22 cellular contexts compared by ENCODE assay signal in the genomic region with DNA sequence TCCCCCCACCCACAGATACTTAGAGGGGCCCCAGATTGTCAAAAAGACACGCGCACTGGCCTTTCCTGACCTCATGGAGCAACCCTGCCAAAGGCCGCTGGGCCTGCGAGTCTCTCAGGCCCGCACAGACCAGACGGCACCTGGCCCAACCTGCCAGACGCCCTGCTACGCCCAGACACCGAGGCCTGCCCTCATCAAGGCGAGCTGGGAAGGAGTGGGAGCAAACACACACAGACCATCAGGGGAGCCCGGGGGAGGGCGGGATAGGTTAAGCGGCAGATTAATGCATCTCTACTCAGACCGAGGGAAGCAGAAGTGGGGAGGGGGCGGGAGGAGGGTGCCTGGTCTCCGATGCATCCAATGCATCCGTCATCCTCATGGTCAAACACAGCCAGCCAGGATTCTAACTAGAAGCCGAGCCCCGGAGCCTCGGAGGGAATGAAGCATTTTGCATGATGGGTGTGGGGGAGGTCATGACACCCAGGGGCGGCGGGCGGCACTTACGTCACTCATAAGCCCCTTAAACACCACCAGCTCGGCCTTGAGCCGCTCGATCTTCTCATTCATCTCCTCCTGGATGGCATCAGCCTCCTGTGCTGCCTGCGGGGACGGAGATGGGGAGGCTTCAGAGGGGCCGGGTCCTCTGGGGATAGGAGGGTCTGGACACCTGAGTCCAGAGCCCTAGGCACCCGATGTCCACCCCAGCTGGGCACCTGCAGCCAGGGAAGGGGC. TPM values are rescaled to one million over a fixed set of nuclear protein-coding genes. Genes with fewer than 3 reads are reported as not detected.
DNase-seq lines count a peak whose midpoint lies in the region; ATAC-seq and TF ChIP-seq lines count a peak whose summit lies in the region.
"Had no signal": no experiment of that assay in that cellular context is flagged by ENCODE, and none has a peak within 500 bp of the region (broad histone marks: within the 10 kb centered on the region; RNA-seq: fewer than 3 reads in every experiment).

No MANE protein-coding gene starts in this region.

- peaks cover 0 to 4% of the 10 kb centered on the region in 2 donors for H3K36me3 Mint-ChIP-seq in activated T-cell treated with anti-CD3 and anti-CD28 coated beads, Interleukin-2, amount 50 U/mL, for 72 hours (ENCODE audit: insufficient read depth in 2 of 2)

- intact Hi-C loops in ascending aorta (cut with DNase I): no loop called here

- H3K4me3 ChIP-seq in ascending aorta (no peak overlapping the region), brain microvascular endothelial cell (ENCODE audit: low read depth, low read length) (no peak overlapping the region)
- H3K4me3 ChIP-seq: GM23248, SJSA1 had no signal

- H3K27me3 ChIP-seq in ascending aorta: no peaks in the 10 kb centered on the region
- no peaks in the 10 kb centered on the region for H3K27me3 ChIP-seq in brain microvascular endothelial cell (replicated peaks)
- H3K27me3 ChIP-seq: SJSA1 had no signal

- H3K9me3 ChIP-seq in ascending aorta: no peaks in the 10 kb centered on the region
- H3K9me3 ChIP-seq: SJSA1 had no signal

- H3K4me3 Mint-ChIP-seq in activated T-cell treated with anti-CD3 and anti-CD28 coated beads, Interleukin-2, amount 50 U/mL, for 72 hours: no peak overlapping the region
- H3K4me3 Mint-ChIP-seq: CD8-positive, alpha-beta T cell had no signal

- H3K27ac ChIP-seq in ascending aorta (peak overlapping the region; percentile 26 to 39), brain microvascular endothelial cell (no peak overlapping the region)
- H3K27ac ChIP-seq: GM23248, SJSA1 had no signal

- H3K36me3 ChIP-seq in ascending aorta: peaks cover 44 to 45% of the 10 kb centered on the region in 2 donors
- H3K36me3 ChIP-seq in brain microvascular endothelial cell (replicated peaks): peaks cover 7% of the 10 kb centered on the region

- in situ Hi-C loops in brain microvascular endothelial cell (cut with HindIII; ENCODE audit: low pct_ligation_motif_present, low sequenced_read_pairs): no loop called here

- H3K9me3 Mint-ChIP-seq in activated T-cell treated with anti-CD3 and anti-CD28 coated beads, Interleukin-2, amount 50 U/mL, for 72 hours: no peaks in the 10 kb centered on the region
- H3K9me3 Mint-ChIP-seq: CD8-positive, alpha-beta T cell had no signal

- peaks cover 30 to 43% of the 10 kb centered on the region in 2 donors for H3K4me1 ChIP-seq in ascending aorta

- no peak for ATAC-seq in activated T-cell treated with anti-CD3 and anti-CD28 coated beads, Interleukin-2, amount 50 U/mL, for 72 hours (replicated peaks in 1 of 2)
- no peak for ATAC-seq in GM18502 (IDR thresholded peaks at IDR 0.05; ENCODE audit: poor library complexity, unreplicated experiment)
- ATAC-seq: CD8-positive, alpha-beta T cell had no signal

- H3K27me3 Mint-ChIP-seq in activated T-cell treated with anti-CD3 and anti-CD28 coated beads, Interleukin-2, amount 50 U/mL, for 72 hours (ENCODE audit: low read depth): no peaks in the 10 kb centered on the region

- TF ChIP-seq CTCF in ascending aorta (IDR thresholded peaks at IDR 0.05) (no peak), brain microvascular endothelial cell (IDR thresholded peaks at IDR 0.05; ENCODE audit: low read depth, low read length, missing control alignments) (no peak)

- peak overlapping the region; percentile 6 for H3K27ac Mint-ChIP-seq in activated T-cell treated with anti-CD3 and anti-CD28 coated beads, Interleukin-2, amount 50 U/mL, for 72 hours
- H3K27ac Mint-ChIP-seq: CD8-positive, alpha-beta T cell had no signal

- H3K4me1 Mint-ChIP-seq in activated T-cell treated with anti-CD3 and anti-CD28 coated beads, Interleukin-2, amount 50 U/mL, for 72 hours (ENCODE audit: low read depth): peaks cover 22% of the 10 kb centered on the region

- DNase-seq in activated T-cell treated with anti-CD3 and anti-CD28 coated beads, Interleukin-2, amount 50 U/mL, for 72 hours: no peak
- DNase-seq in activated T-cell treated with anti-CD3 and anti-CD28 coated beads for 4 hours (no peak), ascending aorta (ENCODE audit: low spot score in 2 of 2) (no peak), islet precursor cell (peak; percentile 89), retina (peak; percentile 47), brain microvascular endothelial cell (no peak), NCI-H510A treated with DMSO at 0.1 percent for 48 hours (lab: John Stamatoyannopoulos, UW) (no peak)
- DNase-seq: CD8-positive, alpha-beta T cell; DMS79; GM23248; Kasumi-1; MM.1S; NCI-H1105; NCI-H1694 treated with DMSO at 0.1 percent for 48 hours; NCI-H2107; NCI-H2227 treated with DMSO at 0.1 percent for 48 hours; NCI-H524 treated with DMSO at 0.1 percent for 48 hours; OCI-M1; RPMI8226 had no signal

RNA-seq across cellular contexts. Expression of a gene that starts 17.0 kb away (rescaled TPM):
- 10 to 100 TPM in 1 of 2 donors, 1 to 10 TPM in 1; 8.1 to 13.1 TPM for total RNA-seq in activated T-cell treated with anti-CD3 and anti-CD28 coated beads, Interleukin-2, amount 50 U/mL, for 72 hours
- 16.6 TPM for total RNA-seq in ascending aorta

RNA-seq across cellular contexts. Expression of a gene that starts 37.1 kb away (rescaled TPM):
- total RNA-seq in activated T-cell treated with anti-CD3 and anti-CD28 coated beads, Interleukin-2, amount 50 U/mL, for 72 hours: 10 to 100 TPM; 69.2 to 79.1 TPM
- 131 TPM for total RNA-seq in ascending aorta

RNA-seq across cellular contexts. Expression of a gene that starts 59.9 kb away (rescaled TPM):
- not detected for total RNA-seq in activated T-cell treated with anti-CD3 and anti-CD28 coated beads, Interleukin-2, amount 50 U/mL, for 72 hours
- total RNA-seq in ascending aorta: not detected
- total RNA-seq: A172; CD8-positive, alpha-beta T cell; GM23248; SJSA1 had no signal

Comparison
In these comparisons a context has a peak if more than half of its experiments do, and no peak if none do; other contexts are left out.
1. DNase-seq: peak in islet precursor cell (single experiment) and retina (single experiment); none in activated T-cell treated with anti-CD3 and anti-CD28 coated beads, Interleukin-2, amount 50 U/mL, for 72 hours (0 of 2), activated T-cell treated with anti-CD3 and anti-CD28 coated beads for 4 hours (single experiment), ascending aorta (0 of 2), brain microvascular endothelial cell (single experiment) and NCI-H510A treated with DMSO at 0.1 percent for 48 hours (single experiment).